In the genomic region with DNA sequence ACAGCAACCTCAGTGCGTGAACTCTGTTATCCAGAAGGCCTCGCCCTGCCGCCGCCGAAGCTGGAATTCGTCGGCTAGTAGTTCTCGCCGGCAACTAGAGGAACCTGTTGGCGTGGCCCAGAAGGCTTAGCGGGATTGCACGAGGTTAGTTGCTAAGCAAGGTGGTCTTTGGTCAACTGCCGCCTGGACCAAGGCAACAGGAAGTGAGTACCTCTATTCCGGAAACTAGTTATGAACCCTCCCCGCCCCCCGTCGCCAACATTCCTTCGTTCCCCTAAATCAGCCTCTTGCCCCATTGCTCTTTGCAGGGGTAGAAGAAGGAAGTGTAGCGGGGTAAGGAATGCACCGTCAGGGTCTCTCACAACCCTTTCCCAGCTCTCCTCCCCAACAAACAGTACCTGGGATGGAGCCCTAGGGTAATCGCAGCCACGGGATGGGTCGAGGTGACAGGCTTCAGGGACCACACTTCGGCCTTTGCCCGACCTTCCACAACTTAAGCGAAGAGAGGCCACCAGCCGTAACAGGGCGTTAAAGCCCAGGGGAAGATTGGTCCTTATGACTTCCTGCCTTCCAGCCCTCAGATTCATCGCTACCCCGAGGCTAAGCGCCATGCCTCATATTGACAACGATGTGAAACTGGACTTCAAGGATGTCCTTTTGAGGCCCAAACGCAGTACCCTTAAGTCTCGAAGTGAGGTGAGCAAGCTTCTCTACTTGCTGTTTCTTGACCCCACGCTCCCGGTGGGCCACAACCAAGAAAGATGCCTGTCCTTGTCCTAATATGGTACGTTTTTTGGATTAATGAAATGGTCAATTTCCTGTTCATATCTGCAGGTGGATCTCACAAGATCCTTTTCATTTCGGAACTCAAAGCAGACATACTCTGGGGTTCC, we compare ENCODE assay signal across 8 cellular contexts. TPM values are rescaled to one million over a fixed set of nuclear protein-coding genes. Genes with fewer than 3 reads are reported as not detected.
DNase-seq lines count a peak whose midpoint lies in the region; ATAC-seq and TF ChIP-seq lines count a peak whose summit lies in the region.

A gene (plus strand): TSS at position 285 of the 893 bp plus-strand sequence. CDS start 325 bp downstream, at position 610.

- peaks cover 32% of the 10 kb centered on the region for H3K4me1 Mint-ChIP-seq in mesothelial cell of epicardium

- H3K27me3 ChIP-seq in effector memory CD4-positive, alpha-beta T cell (replicated peaks; ENCODE audit: control insufficient read depth, insufficient read depth, low read length, poor library complexity, severe bottlenecking): no peaks in the 10 kb centered on the region

- peak within 1 kb of the TSS; percentile 98 for H3K4me3 ChIP-seq in effector memory CD4-positive, alpha-beta T cell (ENCODE audit: insufficient read depth, low read depth, low read length, poor library complexity, severe bottlenecking)
- H3K4me3 ChIP-seq in urinary bladder (ENCODE audit: low read depth, low read length): peak within 1 kb of the TSS; percentile 92

- no peaks in the 10 kb centered on the region for H3K27me3 Mint-ChIP-seq in mesothelial cell of epicardium (ENCODE audit: low read depth)

- CTCF ChIA-PET in RWPE1 (lab: Yijun Ruan, JAX): interaction anchor here (1.4 kb wide), 1 partner anchor 16 kb away, joined by 3 read pairs; no protein-coding TSS in a partner anchor

- ATAC-seq in HG03139 (IDR thresholded peaks at IDR 0.05; ENCODE audit: unreplicated experiment): peak; percentile 39

- WGBS in urinary bladder: 3% methylated on average over 38 of the region's 38 CpGs

- peak; percentile 82 for DNase-seq in DMS153 (lab: John Stamatoyannopoulos, UW)
- DNase-seq in RWPE1 (ENCODE audit: low spot score): peak; percentile 16
- no peak for DNase-seq in effector memory CD4-positive, alpha-beta T cell
- no peak for DNase-seq in mesothelial cell of epicardium (ENCODE audit: low spot score in 2 of 2, unreplicated experiment in 2 of 2)
- DNase-seq in HK-2 (ENCODE audit: unreplicated experiment): no peak

- peaks cover 28% of the 10 kb centered on the region for H3K4me1 ChIP-seq in effector memory CD4-positive, alpha-beta T cell (ENCODE audit: control insufficient read depth, insufficient read depth, low read length, poor library complexity, severe bottlenecking)
- no peaks in the 10 kb centered on the region for H3K4me1 ChIP-seq in urinary bladder (ENCODE audit: insufficient read depth)

- H3K36me3 ChIP-seq in effector memory CD4-positive, alpha-beta T cell (ENCODE audit: control insufficient read depth, insufficient read depth, low read length): peaks cover 24% of the 10 kb centered on the region
- H3K36me3 ChIP-seq in urinary bladder (ENCODE audit: insufficient read depth): no peaks in the 10 kb centered on the region

- peak within 1 kb of the TSS; percentile 98 for H3K27ac Mint-ChIP-seq in mesothelial cell of epicardium

- peaks cover 19% of the 10 kb centered on the region for H3K36me3 Mint-ChIP-seq in mesothelial cell of epicardium

- no peaks in the 10 kb centered on the region for H3K9me3 ChIP-seq in effector memory CD4-positive, alpha-beta T cell (ENCODE audit: control insufficient read depth, low read length)

- POLR2A ChIA-PET in RWPE1 (lab: Yijun Ruan, JAX; ENCODE audit: low non-redundant PET): no interaction called here

- TF ChIP-seq CTCF in RWPE1 (conservative IDR thresholded peaks at IDR 0.05; ENCODE audit: low read depth) (no peak), mesothelial cell of epicardium (IDR thresholded peaks at IDR 0.05; ENCODE audit: unreplicated experiment) (no peak)

- H3K4me3 Mint-ChIP-seq in mesothelial cell of epicardium: peak within 1 kb of the TSS; percentile 95

- peak; percentile 58 for TF ChIP-seq POLR2A in GM19099 (IDR thresholded peaks at IDR 0.05; ENCODE audit: extremely low read depth, insufficient read length, low read depth)

- no peaks in the 10 kb centered on the region for H3K9me3 Mint-ChIP-seq in mesothelial cell of epicardium

- H3K27ac ChIP-seq in RWPE1 (peak within 1 kb of the TSS; percentile 96), urinary bladder (ENCODE audit: low read depth) (peak within 1 kb of the TSS; percentile 77)
- H3K27ac ChIP-seq in effector memory CD4-positive, alpha-beta T cell (ENCODE audit: insufficient read depth, low read length, poor library complexity, severe bottlenecking): peak within 1 kb of the TSS; percentile 83

RNA-seq across cellular contexts. Expression of the gene that starts here (rescaled TPM):
- total RNA-seq in mesothelial cell of epicardium (72.5 to 78.7 TPM (median 74.1 TPM) in 3 replicates), urinary bladder (44.9 TPM)
- polyA plus RNA-seq in urinary bladder: 63.1 TPM

Comparison
In these comparisons a context has a peak if more than half of its experiments do, and no peak if none do; other contexts are left out.
1. DNase-seq: peak in DMS153 (single experiment) and RWPE1 (single experiment); none in effector memory CD4-positive, alpha-beta T cell (0 of 3), mesothelial cell of epicardium (0 of 2) and HK-2 (single experiment).
2. Peak in every context shown above with its lines, with median percentiles within 50 percentile points of each other: H3K27ac ChIP-seq.